Comparison of ENCODE assay signal across 10 cellular contexts in genomic region chr15:40937762-40938529, GRCh38. TPM values are rescaled to one million over a fixed set of nuclear protein-coding genes. Genes with fewer than 3 reads are reported as not detected.
A peak's percentile ranks its signal among the peaks of the same experiment; 100 is the strongest.
DNase-seq lines count a peak whose midpoint lies in the region; ATAC-seq and TF ChIP-seq lines count a peak whose summit lies in the region.
"Had no signal": no experiment of that assay in that cellular context is flagged by ENCODE, and none has a peak within 500 bp of the region (broad histone marks: within the 10 kb centered on the region; RNA-seq: fewer than 3 reads in every experiment).

No MANE protein-coding gene starts in this region.

- H3K27ac ChIP-seq in RWPE1 (no peak overlapping the region), cardiac muscle cell (no peak overlapping the region), upper lobe of left lung (peak overlapping the region; percentile 19 to 93 (median 52)), stomach (peak overlapping the region in 1 of 5 donors; percentile 3)
- H3K27ac ChIP-seq: suprapubic skin had no signal

- no peaks in the 10 kb centered on the region for H3K36me3 ChIP-seq in cardiac muscle cell
- peaks cover 0 to 34% (median 2%) of the 10 kb centered on the region in 4 donors for H3K36me3 ChIP-seq in upper lobe of left lung
- peaks cover 0 to 18% (median 0%) of the 10 kb centered on the region in 4 donors for H3K36me3 ChIP-seq in stomach
- H3K36me3 ChIP-seq: suprapubic skin had no signal

- POLR2A ChIA-PET in RWPE1 (lab: Yijun Ruan, JAX; ENCODE audit: low non-redundant PET): no interaction called here

- no peaks in the 10 kb centered on the region for H3K9me3 ChIP-seq in cardiac muscle cell (ENCODE audit: low read depth)
- H3K9me3 ChIP-seq in upper lobe of left lung: no peaks in the 10 kb centered on the region
- H3K9me3 ChIP-seq in stomach: no peaks in the 10 kb centered on the region
- H3K9me3 ChIP-seq: suprapubic skin had no signal

- H3K4me1 ChIP-seq in cardiac muscle cell (ENCODE audit: low read depth) (peaks cover 8% of the 10 kb centered on the region), upper lobe of left lung (peaks cover 60 to 74% (median 66%) of the 10 kb centered on the region in 4 donors), stomach (peaks cover 22 to 40% (median 29%) of the 10 kb centered on the region in 4 donors)

- TF ChIP-seq POLR2A in upper lobe of left lung (IDR thresholded peaks at IDR 0.05) (no peak), stomach (IDR thresholded peaks at IDR 0.05) (no peak)

- 61% methylated on average over 18 of the region's 19 CpGs; no CpG with 5 or more reads in 1 of the 2 donors for WGBS in upper lobe of left lung, 2 donors
- 64 to 76% (median 72%) methylated on average over 16 to 19 of the region's 19 CpGs for WGBS in stomach, 5 donors

- intact Hi-C loops in Right ventricle myocardium inferior (cut with DNase I): no loop called here
- intact Hi-C loops in cardiac septum (cut with DNase I): no loop called here
- intact Hi-C loops in stomach (cut with DNase I; ENCODE audit: low total_unique reads): no loop called here

- no peak for DNase-seq in Right ventricle myocardium inferior (ENCODE audit: missing footprints)
- DNase-seq in cardiac septum (ENCODE audit: low spot score): no peak
- peak; percentile 64 for DNase-seq in RWPE1 (ENCODE audit: low spot score)
- DNase-seq in cardiac muscle cell (ENCODE audit: low read depth in 1 of 2, low spot score in 1 of 2): no peak
- DNase-seq in upper lobe of left lung: no peak
- DNase-seq in stomach: no peak
- no peak for DNase-seq in DMS79 (lab: John Stamatoyannopoulos, UW)
- DNase-seq: mesendoderm had no signal

- TF ChIP-seq EP300 in upper lobe of left lung (IDR thresholded peaks at IDR 0.05) (no peak), stomach (IDR thresholded peaks at IDR 0.05) (no peak)

- H3K27me3 ChIP-seq in cardiac muscle cell (peaks cover 36% of the 10 kb centered on the region), upper lobe of left lung (no peaks in the 10 kb centered on the region), stomach (peaks cover 0 to 2% (median 0%) of the 10 kb centered on the region in 3 donors)
- H3K27me3 ChIP-seq: suprapubic skin had no signal

- CTCF ChIA-PET in RWPE1 (lab: Yijun Ruan, JAX): interaction anchor here (0.6 to 1.1 kb wide), 5 partner anchors 9 to 427 kb away, joined by 3 to 5 read pairs (median 3); no protein-coding TSS in a partner anchor

- TF ChIP-seq CTCF in RWPE1 (conservative IDR thresholded peaks at IDR 0.05; ENCODE audit: low read depth) (peak; percentile 58), cardiac muscle cell (IDR thresholded peaks at IDR 0.05; ENCODE audit: low read depth, low read length) (peak; percentile 4), upper lobe of left lung (IDR thresholded peaks at IDR 0.05) (peak in 4 of 6 experiments; percentile 33 to 51 (median 44)), stomach (IDR thresholded peaks at IDR 0.05) (peak in 3 of 7 experiments; percentile 11 to 22 (median 22))

- no peak overlapping the region for H3K4me3 ChIP-seq in cardiac muscle cell
- H3K4me3 ChIP-seq in upper lobe of left lung: peak overlapping the region in 1 of 4 donors; percentile 21
- peak overlapping the region in 1 of 4 donors; percentile 19 for H3K4me3 ChIP-seq in stomach
- H3K4me3 ChIP-seq: suprapubic skin had no signal

- ATAC-seq in Right ventricle myocardium inferior (peak; percentile 37), upper lobe of left lung (ENCODE audit: low FRiP score in 2 of 2) (no peak), GM18511 (IDR thresholded peaks at IDR 0.05; ENCODE audit: unreplicated experiment) (no peak)

RNA-seq across cellular contexts. Expression of gene DLL4, which starts 8.8 kb away (rescaled TPM):
- total RNA-seq in Right ventricle myocardium inferior (11.1 TPM), cardiac septum (11.5 TPM), cardiac muscle cell (0.11 and 0.71 TPM in 2 replicates), upper lobe of left lung (10 to 100 TPM in 5 of 6 donors, 1 to 10 TPM in 1; 9.5 to 38.0 (median 13.7) TPM), stomach (10 to 100 TPM in 1 of 5 donors, 1 to 10 TPM in 3, under 1 TPM in 1; 0.89 to 20.0 (median 3.3) TPM)
- polyA plus RNA-seq in cardiac muscle cell (0.42 TPM in 1 of 2 replicates, not detected in the other), stomach (1 to 10 TPM in 2 of 3 donors, under 1 TPM in 1; 0.56 to 2.2 (median 1.5) TPM)

RNA-seq across cellular contexts. Expression of gene CHAC1, which starts 15.3 kb away (rescaled TPM):
- total RNA-seq in Right ventricle myocardium inferior (0.81 TPM), cardiac septum (1.6 TPM), cardiac muscle cell (6.0 and 8.0 TPM in 2 replicates), upper lobe of left lung (10 to 100 TPM in 1 of 6 donors, 1 to 10 TPM in 5; 2.6 to 11.1 (median 3.4) TPM), stomach (10 to 100 TPM in 1 of 5 donors, 1 to 10 TPM in 4; 1.3 to 17.1 (median 2.9) TPM)
- polyA plus RNA-seq in cardiac muscle cell (3.1 and 5.0 TPM in 2 replicates), stomach (10 to 100 TPM in 2 of 3 donors, 1 to 10 TPM in 1; 5.7 to 61.6 (median 25.5) TPM)

RNA-seq across cellular contexts. Expression of gene VPS18, which starts 43.7 kb away (rescaled TPM):
- total RNA-seq in Right ventricle myocardium inferior (20.6 TPM), cardiac septum (16.0 TPM), cardiac muscle cell (34.1 and 35.8 TPM in 2 replicates), upper lobe of left lung (10 to 100 TPM; 19.9 to 43.2 (median 29.2) TPM), stomach (10 to 100 TPM in 4 of 5 donors, 1 to 10 TPM in 1; 1.8 to 24.2 (median 20.3) TPM)
- polyA plus RNA-seq in cardiac muscle cell (20.5 and 28.7 TPM in 2 replicates), stomach (10 to 100 TPM in 1 of 3 donors, 1 to 10 TPM in 2; 5.7 to 10.8 (median 6.1) TPM)

Comparison
In these comparisons a context has a peak if more than half of its experiments do, and no peak if none do; other contexts are left out.
1. H3K27ac ChIP-seq: peak in upper lobe of left lung (4 of 4); none in RWPE1 (single experiment) and cardiac muscle cell (single experiment).